In genomic region chr12:11630046-11630706, GRCh38 we compare ENCODE assay signal across 15 cellular contexts. TPM values are rescaled to one million over a fixed set of nuclear protein-coding genes. Genes with fewer than 3 reads are reported as not detected.
DNase-seq lines count a peak whose midpoint lies in the region; FAIRE-seq and TF ChIP-seq lines count a peak whose summit lies in the region.
"Had no signal": no experiment of that assay in that cellular context is flagged by ENCODE, and none has a peak within 500 bp of the region (broad histone marks: within the 10 kb centered on the region; RNA-seq: fewer than 3 reads in every experiment).

No MANE protein-coding gene starts in this region.

- no peak for TF ChIP-seq POLR2A in breast epithelium (IDR thresholded peaks at IDR 0.05)

- H3K9me3 ChIP-seq in breast epithelium: no peaks in the 10 kb centered on the region
- no peaks in the 10 kb centered on the region for H3K9me3 ChIP-seq in ascending aorta
- H3K9me3 ChIP-seq: transverse colon had no signal

- intact Hi-C loops in breast epithelium (cut with DNase I; ENCODE audit: low total_unique reads) (no loop called here), ascending aorta (cut with DNase I) (no loop called here)

- H3K36me3 ChIP-seq in breast epithelium (no peaks in the 10 kb centered on the region), ascending aorta (no peaks in the 10 kb centered on the region)
- H3K36me3 ChIP-seq: transverse colon had no signal

- TF ChIP-seq CTCF in breast epithelium (IDR thresholded peaks at IDR 0.05) (no peak), ascending aorta (IDR thresholded peaks at IDR 0.05) (no peak)

- no peak overlapping the region for H3K4me3 ChIP-seq in breast epithelium
- H3K4me3 ChIP-seq in ascending aorta: no peak overlapping the region
- H3K4me3 ChIP-seq: lung, transverse colon had no signal

- DNase-seq in NCI-H2171 treated with DMSO at 0.1 percent for 48 hours (lab: John Stamatoyannopoulos, UW): peak; percentile 57
- no peak for DNase-seq in NCI-H2171 (lab: John Stamatoyannopoulos, UW)
- peak; percentile 93 for DNase-seq in NCI-H1694 treated with DMSO at 0.1 percent for 48 hours (lab: John Stamatoyannopoulos, UW)
- DNase-seq in RCC 7860 (ENCODE audit: low spot score): no peak
- DNase-seq in retina: peak; percentile 83
- no peak for DNase-seq in breast epithelium (ENCODE audit: low spot score in 2 of 2)
- DNase-seq in ascending aorta (ENCODE audit: low spot score in 2 of 2): no peak
- DNase-seq in activated naive CD4-positive, alpha-beta T cell treated with Interleukin-2 at 50 U/mL for 16 hours: no peak
- DNase-seq: GOT3, MM.1S, occipital lobe, OCI-M1, transverse colon had no signal

- no peaks in the 10 kb centered on the region for H3K4me1 ChIP-seq in breast epithelium
- no peaks in the 10 kb centered on the region for H3K4me1 ChIP-seq in ascending aorta
- H3K4me1 ChIP-seq: transverse colon had no signal

- H3K27me3 ChIP-seq in breast epithelium (no peaks in the 10 kb centered on the region), ascending aorta (no peaks in the 10 kb centered on the region)
- H3K27me3 ChIP-seq: transverse colon had no signal

- FAIRE-seq in RCC 7860 (lab: Jason Lieb, UNC): peak; percentile 74
- FAIRE-seq: A204.1 had no signal

- H3K27ac ChIP-seq in breast epithelium: peak overlapping the region in 1 of 2 donors; percentile 14
- no peak overlapping the region for H3K27ac ChIP-seq in ascending aorta
- H3K27ac ChIP-seq: transverse colon had no signal

RNA-seq across cellular contexts. Expression of gene ETV6, which starts 19.3 kb away (rescaled TPM):
- total RNA-seq in breast epithelium (10 to 100 TPM; 17.8 to 58.7 (median 45.2) TPM), ascending aorta (21.6 TPM)

Comparison
In these comparisons a context has a peak if more than half of its experiments do, and no peak if none do; other contexts are left out.
1. DNase-seq: peak in NCI-H2171 treated with DMSO at 0.1 percent for 48 hours (single experiment), NCI-H1694 treated with DMSO at 0.1 percent for 48 hours (single experiment) and retina (single experiment); none in NCI-H2171 (single experiment), RCC 7860 (single experiment), breast epithelium (0 of 2), ascending aorta (0 of 2) and activated naive CD4-positive, alpha-beta T cell treated with Interleukin-2 at 50 U/mL for 16 hours (single experiment).